In the genomic region with DNA sequence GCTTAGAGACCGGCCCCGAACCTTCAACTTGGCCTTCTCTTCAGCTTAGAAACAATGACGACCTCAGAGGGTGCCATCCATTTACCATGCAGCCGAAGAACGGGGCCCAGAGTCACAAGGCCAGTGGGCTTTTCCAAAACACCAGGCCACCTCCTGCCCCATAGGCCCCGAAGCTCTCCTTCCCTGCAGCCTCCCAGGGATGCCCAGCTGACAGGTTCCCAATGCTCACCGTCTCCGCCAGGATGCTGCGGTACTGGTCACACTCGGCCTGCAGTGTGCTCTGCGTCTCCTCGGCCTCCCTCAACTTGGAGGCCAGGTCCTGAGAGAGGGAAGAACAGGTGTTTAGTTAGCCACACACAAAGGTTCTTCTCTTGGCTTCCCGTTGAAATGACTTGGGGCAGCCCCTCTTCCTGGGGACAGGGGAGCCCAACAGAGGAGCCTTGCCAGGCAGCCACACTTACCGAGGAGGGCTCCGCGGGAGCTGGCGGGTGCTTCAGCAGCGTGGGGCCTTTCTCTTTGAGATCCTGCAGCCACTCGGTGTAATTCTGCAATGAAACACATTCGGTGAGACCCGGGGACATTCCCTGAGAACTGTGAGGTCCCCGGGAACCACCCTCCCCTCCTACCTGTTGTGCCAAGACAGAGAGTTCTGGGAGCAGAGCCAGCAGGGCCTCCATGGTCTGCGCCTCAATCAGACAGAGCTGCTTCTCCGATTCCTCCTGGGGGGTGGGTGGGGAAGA, we compare ENCODE assay signal across 2 cellular contexts.
A peak's percentile ranks its signal among the peaks of the same experiment; 100 is the strongest.
TF ChIP-seq lines count a peak whose summit lies in the region.

No MANE protein-coding gene starts in this region.

TF ChIP-seq in IMR-90, 13 proteins besides CTCF, POLR2A, EP300 and RAD21:
- TF ChIP-seq CHD1 (IDR thresholded peaks at IDR 0.05; ENCODE audit: low read depth, low read length), result no peak
- TF ChIP-seq MXI1 (IDR thresholded peaks at IDR 0.05; ENCODE audit: borderline replicate concordance, low read depth, low read length), result no peak
- no peak for TF ChIP-seq MAFK (IDR thresholded peaks at IDR 0.05; ENCODE audit: low read depth, low read length)
- TF ChIP-seq, protein P1, sequence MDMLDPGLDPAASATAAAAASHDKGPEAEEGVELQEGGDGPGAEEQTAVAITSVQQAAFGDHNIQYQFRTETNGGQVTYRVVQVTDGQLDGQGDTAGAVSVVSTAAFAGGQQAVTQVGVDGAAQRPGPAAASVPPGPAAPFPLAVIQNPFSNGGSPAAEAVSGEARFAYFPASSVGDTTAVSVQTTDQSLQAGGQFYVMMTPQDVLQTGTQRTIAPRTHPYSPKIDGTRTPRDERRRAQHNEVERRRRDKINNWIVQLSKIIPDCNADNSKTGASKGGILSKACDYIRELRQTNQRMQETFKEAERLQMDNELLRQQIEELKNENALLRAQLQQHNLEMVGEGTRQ (IDR thresholded peaks at IDR 0.05; ENCODE audit: low read depth, low read length), result no peak
- no peak for TF ChIP-seq RFX5 (IDR thresholded peaks at IDR 0.05; ENCODE audit: low read depth, low read length)
- TF ChIP-seq BHLHE40 (IDR thresholded peaks at IDR 0.05; ENCODE audit: low read depth, low read length), result no peak
- no peak for TF ChIP-seq NFE2L2 (IDR thresholded peaks at IDR 0.05; ENCODE audit: low read depth, low read length)
- TF ChIP-seq, protein P2, sequence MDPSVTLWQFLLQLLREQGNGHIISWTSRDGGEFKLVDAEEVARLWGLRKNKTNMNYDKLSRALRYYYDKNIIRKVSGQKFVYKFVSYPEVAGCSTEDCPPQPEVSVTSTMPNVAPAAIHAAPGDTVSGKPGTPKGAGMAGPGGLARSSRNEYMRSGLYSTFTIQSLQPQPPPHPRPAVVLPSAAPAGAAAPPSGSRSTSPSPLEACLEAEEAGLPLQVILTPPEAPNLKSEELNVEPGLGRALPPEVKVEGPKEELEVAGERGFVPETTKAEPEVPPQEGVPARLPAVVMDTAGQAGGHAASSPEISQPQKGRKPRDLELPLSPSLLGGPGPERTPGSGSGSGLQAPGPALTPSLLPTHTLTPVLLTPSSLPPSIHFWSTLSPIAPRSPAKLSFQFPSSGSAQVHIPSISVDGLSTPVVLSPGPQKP (IDR thresholded peaks at IDR 0.05; ENCODE audit: borderline replicate concordance, low read depth, low read length), result no peak
- no peak for TF ChIP-seq FOS (IDR thresholded peaks at IDR 0.05; ENCODE audit: low read depth, low read length)
- TF ChIP-seq RCOR1 (IDR thresholded peaks at IDR 0.05; ENCODE audit: insufficient replicate concordance, low read length), result no peak
- TF ChIP-seq CEBPB (IDR thresholded peaks at IDR 0.05; ENCODE audit: low read depth, low read length), result no peak
- TF ChIP-seq MAZ (IDR thresholded peaks at IDR 0.05; ENCODE audit: borderline replicate concordance, low read depth, low read length), result no peak
- TF ChIP-seq SMC3 (IDR thresholded peaks at IDR 0.05; ENCODE audit: low read depth, low read length), result no peak

TF ChIP-seq in HepG2, 621 proteins besides CTCF, POLR2A, EP300 and RAD21 (continues in another document):
- TF ChIP-seq SYNCRIP (IDR thresholded peaks at IDR 0.05; ENCODE audit: insufficient read depth, low read depth, low read length) (no peak), SP2 (CRISPR knock-in tag; IDR thresholded peaks at IDR 0.05) (no peak), ZNF772 (CRISPR knock-in tag; IDR thresholded peaks at IDR 0.05) (no peak), ZNF891 (CRISPR knock-in tag; IDR thresholded peaks at IDR 0.05) (peak; percentile 11; the same call in 1 of the 2 replicates), SPEN (CRISPR knock-in tag; IDR thresholded peaks at IDR 0.05; ENCODE audit: low read depth) (no peak), ZFP36L2 (CRISPR knock-in tag; IDR thresholded peaks at IDR 0.05) (no peak), KAT2B (IDR thresholded peaks at IDR 0.05; ENCODE audit: borderline replicate concordance, low read depth, low read length) (no peak), RBM39 (IDR thresholded peaks at IDR 0.05; ENCODE audit: low read depth, low read length, poor library complexity, severe bottlenecking) (peak; percentile 72), ZNF790 (CRISPR knock-in tag; IDR thresholded peaks at IDR 0.05; ENCODE audit: borderline replicate concordance) (no peak), ZNF670 (CRISPR knock-in tag; IDR thresholded peaks at IDR 0.05; ENCODE audit: borderline replicate concordance) (no peak), ZNF24 (IDR thresholded peaks at IDR 0.05) (no peak), HNRNPK (IDR thresholded peaks at IDR 0.05; ENCODE audit: low read depth, low read length, poor library complexity, severe bottlenecking) (no peak), PHB2 (IDR thresholded peaks at IDR 0.05; ENCODE audit: partially characterized antibody) (no peak), HMG20A (CRISPR knock-in tag; IDR thresholded peaks at IDR 0.05; ENCODE audit: borderline replicate concordance) (no peak), KDM2A (CRISPR knock-in tag; IDR thresholded peaks at IDR 0.05; ENCODE audit: borderline replicate concordance, low read depth) (no peak), RFX5 (IDR thresholded peaks at IDR 0.05; ENCODE audit: low read depth, low read length) (no peak), NFIC (IDR thresholded peaks at IDR 0.05; ENCODE audit: low read length) (no peak), ZNF615 (CRISPR knock-in tag; IDR thresholded peaks at IDR 0.05; ENCODE audit: borderline replicate concordance) (no peak), SALL1 (CRISPR knock-in tag; IDR thresholded peaks at IDR 0.05) (0 out of 2 replicates have a peak, but pooled peaks have one; percentile 16), ZNF678 (CRISPR knock-in tag; IDR thresholded peaks at IDR 0.05) (no peak), ZNF296 (CRISPR knock-in tag; conservative IDR thresholded peaks at IDR 0.05) (no peak), ZBTB38 (CRISPR knock-in tag; IDR thresholded peaks at IDR 0.05) (no peak), NCOA1 (CRISPR knock-in tag; IDR thresholded peaks at IDR 0.05) (no peak), ZNF543 (CRISPR knock-in tag; IDR thresholded peaks at IDR 0.05) (no peak), NFRKB (IDR thresholded peaks at IDR 0.05) (no peak), IRX3 (CRISPR knock-in tag; IDR thresholded peaks at IDR 0.05; ENCODE audit: borderline replicate concordance, low read depth) (no peak), DNMT3B (CRISPR knock-in tag; conservative IDR thresholded peaks at IDR 0.05) (no peak), MXI1 (IDR thresholded peaks at IDR 0.05; ENCODE audit: borderline replicate concordance, low read depth, low read length) (no peak), MZF1 (CRISPR knock-in tag; IDR thresholded peaks at IDR 0.05; ENCODE audit: borderline replicate concordance) (no peak), RBM22 (optimal IDR thresholded peaks at IDR 0.05; ENCODE audit: low read length) (peak; percentile 13), ZSCAN22 (CRISPR knock-in tag; IDR thresholded peaks at IDR 0.05) (no peak), ZNF556 (CRISPR knock-in tag; IDR thresholded peaks at IDR 0.05; ENCODE audit: borderline replicate concordance) (no peak), ZNF501 (CRISPR knock-in tag; IDR thresholded peaks at IDR 0.05) (peak; percentile 44; the same call in 1 of the 2 replicates), TBX2 (CRISPR knock-in tag; IDR thresholded peaks at IDR 0.05; ENCODE audit: borderline replicate concordance) (no peak), ZNF263 (CRISPR knock-in tag; IDR thresholded peaks at IDR 0.05) (no peak), RBAK (CRISPR knock-in tag; IDR thresholded peaks at IDR 0.05) (no peak), FLYWCH1 (CRISPR knock-in tag; IDR thresholded peaks at IDR 0.05) (no peak), CHD2 (IDR thresholded peaks at IDR 0.05; ENCODE audit: low read depth, low read length) (no peak), ZNF792 (CRISPR knock-in tag; IDR thresholded peaks at IDR 0.05) (no peak), HNRNPL (IDR thresholded peaks at IDR 0.05; ENCODE audit: low read depth, low read length) (peak; percentile 9; the same call in 1 of the 2 replicates), ZNF234 (CRISPR knock-in tag; conservative IDR thresholded peaks at IDR 0.05) (no peak), PITX1 (CRISPR knock-in tag; IDR thresholded peaks at IDR 0.05) (no peak), PTBP1 (IDR thresholded peaks at IDR 0.05; ENCODE audit: low read depth, low read length, poor library complexity, severe bottlenecking) (no peak), ATF1 (CRISPR knock-in tag; IDR thresholded peaks at IDR 0.05) (no peak)
- TF ChIP-seq, protein P3, sequence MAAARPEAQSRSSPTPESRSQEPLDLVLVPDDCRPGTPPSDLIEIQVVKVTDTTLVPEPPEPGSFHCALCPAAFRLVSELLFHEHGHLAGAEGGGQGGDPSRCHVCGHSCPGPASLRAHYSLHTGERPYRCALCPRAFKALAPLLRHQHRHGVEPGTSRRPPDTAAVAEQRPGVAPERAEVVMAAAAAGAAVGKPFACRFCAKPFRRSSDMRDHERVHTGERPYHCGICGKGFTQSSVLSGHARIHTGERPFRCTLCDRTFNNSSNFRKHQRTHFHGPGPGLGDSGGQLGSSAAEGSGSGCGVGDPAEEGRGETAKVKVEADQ (CRISPR knock-in tag; IDR thresholded peaks at IDR 0.05; ENCODE audit: borderline replicate concordance), result no peak
- TF ChIP-seq, protein P4, sequence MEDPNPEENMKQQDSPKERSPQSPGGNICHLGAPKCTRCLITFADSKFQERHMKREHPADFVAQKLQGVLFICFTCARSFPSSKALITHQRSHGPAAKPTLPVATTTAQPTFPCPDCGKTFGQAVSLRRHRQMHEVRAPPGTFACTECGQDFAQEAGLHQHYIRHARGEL (CRISPR knock-in tag; IDR thresholded peaks at IDR 0.05), result no peak
- TF ChIP-seq, protein P5, sequence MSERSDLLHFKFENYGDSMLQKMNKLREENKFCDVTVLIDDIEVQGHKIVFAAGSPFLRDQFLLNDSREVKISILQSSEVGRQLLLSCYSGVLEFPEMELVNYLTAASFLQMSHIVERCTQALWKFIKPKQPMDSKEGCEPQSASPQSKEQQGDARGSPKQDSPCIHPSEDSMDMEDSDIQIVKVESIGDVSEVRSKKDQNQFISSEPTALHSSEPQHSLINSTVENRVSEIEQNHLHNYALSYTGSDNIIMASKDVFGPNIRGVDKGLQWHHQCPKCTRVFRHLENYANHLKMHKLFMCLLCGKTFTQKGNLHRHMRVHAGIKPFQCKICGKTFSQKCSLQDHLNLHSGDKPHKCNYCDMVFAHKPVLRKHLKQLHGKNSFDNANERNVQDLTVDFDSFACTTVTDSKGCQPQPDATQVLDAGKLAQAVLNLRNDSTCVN (CRISPR knock-in tag; IDR thresholded peaks at IDR 0.05; ENCODE audit: borderline replicate concordance), result no peak
- TF ChIP-seq, protein P6, sequence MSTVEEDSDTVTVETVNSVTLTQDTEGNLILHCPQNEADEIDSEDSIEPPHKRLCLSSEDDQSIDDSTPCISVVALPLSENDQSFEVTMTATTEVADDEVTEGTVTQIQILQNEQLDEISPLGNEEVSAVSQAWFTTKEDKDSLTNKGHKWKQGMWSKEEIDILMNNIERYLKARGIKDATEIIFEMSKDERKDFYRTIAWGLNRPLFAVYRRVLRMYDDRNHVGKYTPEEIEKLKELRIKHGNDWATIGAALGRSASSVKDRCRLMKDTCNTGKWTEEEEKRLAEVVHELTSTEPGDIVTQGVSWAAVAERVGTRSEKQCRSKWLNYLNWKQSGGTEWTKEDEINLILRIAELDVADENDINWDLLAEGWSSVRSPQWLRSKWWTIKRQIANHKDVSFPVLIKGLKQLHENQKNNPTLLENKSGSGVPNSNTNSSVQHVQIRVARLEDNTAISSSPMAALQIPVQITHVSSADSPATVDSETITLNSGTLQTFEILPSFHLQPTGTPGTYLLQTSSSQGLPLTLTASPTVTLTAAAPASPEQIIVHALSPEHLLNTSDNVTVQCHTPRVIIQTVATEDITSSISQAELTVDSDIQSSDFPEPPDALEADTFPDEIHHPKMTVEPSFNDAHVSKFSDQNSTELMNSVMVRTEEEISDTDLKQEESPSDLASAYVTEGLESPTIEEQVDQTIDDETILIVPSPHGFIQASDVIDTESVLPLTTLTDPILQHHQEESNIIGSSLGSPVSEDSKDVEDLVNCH (CRISPR knock-in tag; IDR thresholded peaks at IDR 0.05), result no peak
- TF ChIP-seq, protein P7, sequence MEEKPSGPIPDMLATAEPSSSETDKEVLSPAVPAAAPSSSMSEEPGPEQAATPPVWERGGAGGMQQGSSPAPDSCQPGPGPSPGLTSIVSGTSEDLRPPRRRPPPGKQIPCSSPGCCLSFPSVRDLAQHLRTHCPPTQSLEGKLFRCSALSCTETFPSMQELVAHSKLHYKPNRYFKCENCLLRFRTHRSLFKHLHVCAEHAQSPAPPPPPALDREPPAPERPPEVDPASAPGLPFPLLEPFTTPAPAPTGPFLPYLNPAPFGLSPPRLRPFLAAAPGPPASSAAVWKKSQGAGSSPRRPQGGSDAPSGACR (CRISPR knock-in tag; IDR thresholded peaks at IDR 0.05), result no peak
- TF ChIP-seq, protein P8, sequence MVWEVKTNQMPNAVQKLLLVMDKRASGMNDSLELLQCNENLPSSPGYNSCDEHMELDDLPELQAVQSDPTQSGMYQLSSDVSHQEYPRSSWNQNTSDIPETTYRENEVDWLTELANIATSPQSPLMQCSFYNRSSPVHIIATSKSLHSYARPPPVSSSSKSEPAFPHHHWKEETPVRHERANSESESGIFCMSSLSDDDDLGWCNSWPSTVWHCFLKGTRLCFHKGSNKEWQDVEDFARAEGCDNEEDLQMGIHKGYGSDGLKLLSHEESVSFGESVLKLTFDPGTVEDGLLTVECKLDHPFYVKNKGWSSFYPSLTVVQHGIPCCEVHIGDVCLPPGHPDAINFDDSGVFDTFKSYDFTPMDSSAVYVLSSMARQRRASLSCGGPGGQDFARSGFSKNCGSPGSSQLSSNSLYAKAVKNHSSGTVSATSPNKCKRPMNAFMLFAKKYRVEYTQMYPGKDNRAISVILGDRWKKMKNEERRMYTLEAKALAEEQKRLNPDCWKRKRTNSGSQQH (CRISPR knock-in tag; IDR thresholded peaks at IDR 0.05; ENCODE audit: low read depth), result no peak
- TF ChIP-seq, protein P9, sequence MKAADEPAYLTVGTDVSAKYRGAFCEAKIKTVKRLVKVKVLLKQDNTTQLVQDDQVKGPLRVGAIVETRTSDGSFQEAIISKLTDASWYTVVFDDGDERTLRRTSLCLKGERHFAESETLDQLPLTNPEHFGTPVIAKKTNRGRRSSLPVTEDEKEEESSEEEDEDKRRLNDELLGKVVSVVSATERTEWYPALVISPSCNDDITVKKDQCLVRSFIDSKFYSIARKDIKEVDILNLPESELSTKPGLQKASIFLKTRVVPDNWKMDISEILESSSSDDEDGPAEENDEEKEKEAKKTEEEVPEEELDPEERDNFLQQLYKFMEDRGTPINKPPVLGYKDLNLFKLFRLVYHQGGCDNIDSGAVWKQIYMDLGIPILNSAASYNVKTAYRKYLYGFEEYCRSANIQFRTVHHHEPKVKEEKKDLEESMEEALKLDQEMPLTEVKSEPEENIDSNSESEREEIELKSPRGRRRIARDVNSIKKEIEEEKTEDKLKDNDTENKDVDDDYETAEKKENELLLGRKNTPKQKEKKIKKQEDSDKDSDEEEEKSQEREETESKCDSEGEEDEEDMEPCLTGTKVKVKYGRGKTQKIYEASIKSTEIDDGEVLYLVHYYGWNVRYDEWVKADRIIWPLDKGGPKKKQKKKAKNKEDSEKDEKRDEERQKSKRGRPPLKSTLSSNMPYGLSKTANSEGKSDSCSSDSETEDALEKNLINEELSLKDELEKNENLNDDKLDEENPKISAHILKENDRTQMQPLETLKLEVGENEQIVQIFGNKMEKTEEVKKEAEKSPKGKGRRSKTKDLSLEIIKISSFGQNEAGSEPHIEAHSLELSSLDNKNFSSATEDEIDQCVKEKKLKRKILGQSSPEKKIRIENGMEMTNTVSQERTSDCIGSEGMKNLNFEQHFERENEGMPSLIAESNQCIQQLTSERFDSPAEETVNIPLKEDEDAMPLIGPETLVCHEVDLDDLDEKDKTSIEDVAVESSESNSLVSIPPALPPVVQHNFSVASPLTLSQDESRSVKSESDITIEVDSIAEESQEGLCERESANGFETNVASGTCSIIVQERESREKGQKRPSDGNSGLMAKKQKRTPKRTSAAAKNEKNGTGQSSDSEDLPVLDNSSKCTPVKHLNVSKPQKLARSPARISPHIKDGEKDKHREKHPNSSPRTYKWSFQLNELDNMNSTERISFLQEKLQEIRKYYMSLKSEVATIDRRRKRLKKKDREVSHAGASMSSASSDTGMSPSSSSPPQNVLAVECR (CRISPR knock-in tag; IDR thresholded peaks at IDR 0.05; ENCODE audit: borderline replicate concordance), result 0 out of 2 replicates have a peak, but pooled peaks have one; percentile 11
